9 cellular contexts compared by ENCODE assay signal in the genomic region with DNA sequence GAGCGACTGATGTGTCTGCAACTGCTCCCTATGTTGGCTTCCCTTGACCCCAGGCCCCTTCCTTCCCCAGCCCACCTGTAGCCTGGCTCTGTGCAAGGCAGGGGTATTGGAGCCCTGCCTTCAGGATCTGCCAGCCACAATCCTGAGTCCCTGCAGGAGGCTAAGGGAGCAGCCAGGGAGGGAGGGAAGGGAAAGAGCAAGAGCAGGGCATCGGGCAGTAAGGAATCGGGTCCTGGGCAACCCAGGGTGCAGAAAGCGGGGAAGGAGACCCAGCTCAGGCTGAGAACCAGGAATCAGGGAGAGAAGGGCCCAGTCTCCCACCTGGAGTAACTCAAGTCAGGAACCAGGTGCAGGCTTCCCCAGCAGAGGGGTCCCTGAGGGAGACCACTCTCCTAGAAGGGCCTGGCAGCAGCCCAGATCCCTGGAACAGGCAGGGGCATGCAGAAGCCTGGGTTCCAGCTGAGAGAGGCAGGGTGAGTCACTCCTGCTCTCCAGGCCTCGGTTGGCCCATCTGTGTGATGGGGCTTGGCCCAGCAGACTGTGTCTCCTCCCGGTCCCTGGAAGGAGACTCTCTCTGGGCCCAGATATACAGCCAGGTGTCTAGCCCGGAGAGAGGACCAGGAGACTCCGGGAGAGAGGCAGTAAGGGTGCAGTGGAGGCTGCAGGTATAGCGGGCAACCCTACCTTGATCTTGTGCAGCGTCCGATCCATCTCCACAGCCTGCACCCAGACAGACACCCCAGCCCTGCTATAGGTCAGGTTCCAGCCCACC.
DNase-seq lines count a peak whose midpoint lies in the region; ATAC-seq, FAIRE-seq and TF ChIP-seq lines count a peak whose summit lies in the region.
"Had no signal": no experiment of that assay in that cellular context is flagged by ENCODE, and none has a peak within 500 bp of the region (broad histone marks: within the 10 kb centered on the region; RNA-seq: fewer than 3 reads in every experiment).

No MANE protein-coding gene starts in this region.

- H3K27me3 ChIP-seq in BLaER1 treated with 17β-estradiol and CSF1 and Interleukin-3, amounts not matched to agents 10 nM and 100 nM = peaks cover 9 to 23% (median 17%) of the 10 kb centered on the region in 11 experiments; a peak in 18 of 22 replicates
- H3K27me3 ChIP-seq in Loucy (ENCODE audit: insufficient read depth, low read length, poor library complexity, severe bottlenecking) = no peaks in the 10 kb centered on the region

- H4K20me1 ChIP-seq in BLaER1 treated with 17β-estradiol and CSF1 and Interleukin-3, amounts not matched to agents 10 nM and 100 nM = peaks cover 0 to 31% (median 4%) of the 10 kb centered on the region in 11 experiments; a peak in 7 of 22 replicates
- H4K20me1 ChIP-seq in Loucy (ENCODE audit: insufficient read depth, low read length, poor library complexity, severe bottlenecking) = no peaks in the 10 kb centered on the region

- H3K27me3 Mint-ChIP-seq in effector memory CD8-positive, alpha-beta T cell = no peaks in the 10 kb centered on the region
- H3K27me3 Mint-ChIP-seq in nephron progenitor cell (ENCODE audit: low read depth, poor library complexity) = peaks cover 37% of the 10 kb centered on the region

- no peak overlapping the region for H2AFZ ChIP-seq in Loucy (ENCODE audit: low read length)

- H3K9me2 ChIP-seq in Loucy (replicated peaks; ENCODE audit: low read depth, low read length) = no peaks in the 10 kb centered on the region

- ATAC-seq in effector memory CD8-positive, alpha-beta T cell (replicated peaks) = no peak
- ATAC-seq in GM21367 (IDR thresholded peaks at IDR 0.05; ENCODE audit: unreplicated experiment) = no peak

- no peak for FAIRE-seq in HTR-8/SVneo (lab: Jason Lieb, UNC)

- H3K27ac ChIP-seq in BLaER1 treated with 17β-estradiol and CSF1 and Interleukin-3, amounts not matched to agents 10 nM and 100 nM = no peak overlapping the region

- no peak for DNase-seq in effector memory CD8-positive, alpha-beta T cell
- no peak for DNase-seq in nephron progenitor cell
- DNase-seq in NCI-H2196 treated with DMSO at 0.1 percent for 48 hours (lab: John Stamatoyannopoulos, UW; ENCODE audit: unreplicated experiment) = no peak
- no peak for DNase-seq in MV-4-11 (lab: John Stamatoyannopoulos, UW)
- no peak for DNase-seq in HTR-8/SVneo (ENCODE audit: insufficient read length, low spot score)
- DNase-seq: caudate nucleus had no signal

- no peaks in the 10 kb centered on the region for H3K9me3 Mint-ChIP-seq in effector memory CD8-positive, alpha-beta T cell
- no peaks in the 10 kb centered on the region for H3K9me3 Mint-ChIP-seq in nephron progenitor cell

- H3K36me3 ChIP-seq in BLaER1 treated with 17β-estradiol and CSF1 and Interleukin-3, amounts not matched to agents 10 nM and 100 nM = no peaks in the 10 kb centered on the region
- no peaks in the 10 kb centered on the region for H3K36me3 ChIP-seq in Loucy (ENCODE audit: insufficient read depth, low read length)

- peaks cover 14 to 46% (median 37%) of the 10 kb centered on the region in 10 experiments for H3K4me1 ChIP-seq in BLaER1 treated with 17β-estradiol and CSF1 and Interleukin-3, amounts not matched to agents 10 nM and 100 nM
- H3K4me1 ChIP-seq in Loucy (ENCODE audit: insufficient read depth, low read length, poor library complexity, severe bottlenecking) = peaks cover 32% of the 10 kb centered on the region

- peak overlapping the region in 10 of 11 experiments; percentile 64 to 82 (median 74); a peak in 14 of 22 replicates for H3K9ac ChIP-seq in BLaER1 treated with 17β-estradiol and CSF1 and Interleukin-3, amounts not matched to agents 10 nM and 100 nM
- no peak overlapping the region for H3K9ac ChIP-seq in Loucy (ENCODE audit: low read depth, low read length, poor library complexity, severe bottlenecking)

- peak overlapping the region; percentile 77 to 92 (median 89) for H3K4me2 ChIP-seq in BLaER1 treated with 17β-estradiol and CSF1 and Interleukin-3, amounts not matched to agents 10 nM and 100 nM
- H3K4me2 ChIP-seq in Loucy (ENCODE audit: low read depth, low read length, poor library complexity, severe bottlenecking) = peak overlapping the region; percentile 64

- H3K4me3 ChIP-seq in BLaER1 treated with 17β-estradiol and CSF1 and Interleukin-3, amounts not matched to agents 10 nM and 100 nM = peak overlapping the region; percentile 56 to 73 (median 65); a peak in 18 of 20 replicates
- H3K4me3 ChIP-seq in Loucy (ENCODE audit: low read length, poor library complexity, severe bottlenecking) = peak overlapping the region; percentile 63

- no peak for TF ChIP-seq CTCF in Loucy (conservative IDR thresholded peaks at IDR 0.05; ENCODE audit: low read length)
- no peak for TF ChIP-seq CTCF in nephron progenitor cell (IDR thresholded peaks at IDR 0.05)

- H3F3A ChIP-seq in Loucy (ENCODE audit: low read depth) = no peaks in the 10 kb centered on the region

- peak overlapping the region; percentile 68 to 78 for H3K4me3 Mint-ChIP-seq in effector memory CD8-positive, alpha-beta T cell
- peak overlapping the region; percentile 72 for H3K4me3 Mint-ChIP-seq in nephron progenitor cell

- H3K4me1 Mint-ChIP-seq in effector memory CD8-positive, alpha-beta T cell (ENCODE audit: low read depth in 2 of 2) = peaks cover 31 to 36% of the 10 kb centered on the region in 2 donors
- H3K4me1 Mint-ChIP-seq in nephron progenitor cell = peaks cover 62% of the 10 kb centered on the region

- no peaks in the 10 kb centered on the region for H3K79me2 ChIP-seq in Loucy (ENCODE audit: insufficient read depth, low read length)

- H3K9me3 ChIP-seq in BLaER1 treated with 17β-estradiol and CSF1 and Interleukin-3, amounts not matched to agents 10 nM and 100 nM (replicated peaks in 1 of 11) = no peaks in the 10 kb centered on the region
- H3K9me3 ChIP-seq in Loucy (ENCODE audit: insufficient read depth, low read depth, low read length) = no peaks in the 10 kb centered on the region

- H3K27ac Mint-ChIP-seq in effector memory CD8-positive, alpha-beta T cell = peak overlapping the region; percentile 41 to 57
- no peak overlapping the region for H3K27ac Mint-ChIP-seq in nephron progenitor cell

- H3K36me3 Mint-ChIP-seq in effector memory CD8-positive, alpha-beta T cell (ENCODE audit: insufficient read depth) = peaks cover 2% of the 10 kb centered on the region
- H3K36me3 Mint-ChIP-seq in nephron progenitor cell (ENCODE audit: low read depth) = no peaks in the 10 kb centered on the region
